Comparison of ENCODE assay signal across 1 cellular context in the genomic region with DNA sequence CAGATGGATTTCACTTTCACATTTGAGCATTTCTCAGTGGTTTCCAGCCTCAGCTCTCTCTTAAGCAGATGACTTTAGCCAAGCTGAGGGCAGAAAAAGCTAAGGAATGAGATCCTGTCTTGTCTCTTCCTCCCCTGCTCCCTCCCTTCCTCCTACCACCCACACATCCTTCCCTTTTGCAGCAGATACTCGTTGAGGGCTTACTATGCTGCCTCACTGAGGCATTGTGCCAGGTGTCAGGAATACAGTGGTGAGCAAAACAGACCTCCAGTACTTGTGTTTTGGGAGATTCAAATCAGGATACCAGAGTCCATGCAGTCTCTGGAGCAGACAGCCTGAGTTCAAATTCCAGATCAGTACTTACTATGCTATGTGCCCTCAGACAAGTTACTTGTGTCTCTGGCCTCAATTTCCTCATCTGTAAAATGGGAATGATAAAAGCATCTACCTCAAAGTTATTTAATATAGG.
TF ChIP-seq lines count a peak whose summit lies in the region.

No MANE protein-coding gene starts in this region.

TF ChIP-seq in HEK293, 187 proteins besides CTCF, POLR2A, EP300 and RAD21 (continued from another document):
- TF ChIP-seq, protein P1, sequence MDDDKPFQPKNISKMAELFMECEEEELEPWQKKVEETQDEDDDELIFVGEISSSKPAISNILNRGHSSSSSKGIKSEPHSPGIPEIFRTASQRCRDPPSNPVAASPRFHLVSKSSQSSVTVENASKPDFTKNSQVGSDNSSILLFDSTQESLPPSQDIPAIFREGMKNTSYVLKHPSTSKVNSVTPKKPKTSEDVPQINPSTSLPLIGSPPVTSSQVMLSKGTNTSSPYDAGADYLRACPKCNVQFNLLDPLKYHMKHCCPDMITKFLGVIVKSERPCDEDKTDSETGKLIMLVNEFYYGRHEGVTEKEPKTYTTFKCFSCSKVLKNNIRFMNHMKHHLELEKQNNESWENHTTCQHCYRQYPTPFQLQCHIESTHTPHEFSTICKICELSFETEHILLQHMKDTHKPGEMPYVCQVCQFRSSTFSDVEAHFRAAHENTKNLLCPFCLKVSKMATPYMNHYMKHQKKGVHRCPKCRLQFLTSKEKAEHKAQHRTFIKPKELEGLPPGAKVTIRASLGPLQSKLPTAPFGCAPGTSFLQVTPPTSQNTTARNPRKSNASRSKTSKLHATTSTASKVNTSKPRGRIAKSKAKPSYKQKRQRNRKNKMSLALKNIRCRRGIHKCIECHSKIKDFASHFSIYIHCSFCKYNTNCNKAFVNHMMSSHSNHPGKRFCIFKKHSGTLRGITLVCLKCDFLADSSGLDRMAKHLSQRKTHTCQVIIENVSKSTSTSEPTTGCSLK (tag by site-specific recombination; IDR thresholded peaks at IDR 0.05): no peak
- no peak for TF ChIP-seq ZNF792 (tag by site-specific recombination; IDR thresholded peaks at IDR 0.05)
